Comparison of ENCODE assay signal across 2 cellular contexts in genomic region chr3:127817331-127817821, GRCh38.
A peak's percentile ranks its signal among the peaks of the same experiment; 100 is the strongest.
TF ChIP-seq lines count a peak whose summit lies in the region.

No MANE protein-coding gene starts in this region.

TF ChIP-seq in A549, 52 proteins besides CTCF, POLR2A, EP300 and RAD21 (continued from another document):
- TF ChIP-seq HES2 (IDR thresholded peaks at IDR 0.05) (0 out of 2 replicates have a peak, but pooled peaks have one; percentile 38), USF2 (IDR thresholded peaks at IDR 0.05) (no peak), HMGXB4 (CRISPR knock-in tag; IDR thresholded peaks at IDR 0.05; ENCODE audit: borderline replicate concordance) (no peak), JUNB (IDR thresholded peaks at IDR 0.05) (peak; percentile 48), NFE2L2 (conservative IDR thresholded peaks at IDR 0.05; ENCODE audit: low read length) (no peak), ESRRA (IDR thresholded peaks at IDR 0.05; ENCODE audit: borderline replicate concordance, low read length) (no peak)

TF ChIP-seq in Ishikawa, 13 proteins besides CTCF, POLR2A, EP300 and RAD21 (continued from another document):
- no peak for TF ChIP-seq CREB1 (IDR thresholded peaks at IDR 0.05; ENCODE audit: low read depth)
